Comparison of ENCODE assay signal across 1 cellular context in the genomic region with DNA sequence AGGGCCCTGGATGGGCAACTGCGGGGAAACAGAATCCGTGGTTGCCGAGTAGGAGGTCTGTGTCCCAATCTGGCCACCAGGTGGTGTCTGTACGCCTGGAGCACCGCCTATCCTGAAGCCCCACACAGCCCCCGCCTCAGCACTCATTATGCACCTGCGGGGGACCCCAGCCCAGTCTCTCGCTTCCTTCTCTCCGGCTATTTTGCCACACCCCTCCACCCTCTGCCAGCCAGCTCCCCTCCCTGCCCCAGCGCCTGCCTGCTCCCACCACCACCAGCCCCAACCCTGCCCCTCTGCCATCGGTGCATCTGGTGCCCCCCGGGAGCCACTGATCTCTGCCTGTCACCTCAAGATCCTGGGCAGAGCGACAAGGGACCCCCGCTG.
TF ChIP-seq lines count a peak whose summit lies in the region.

No MANE protein-coding gene starts in this region.

TF ChIP-seq in WTC11, 78 proteins besides CTCF, POLR2A, EP300 and RAD21 (continued from another document):
- TF ChIP-seq, protein P1, sequence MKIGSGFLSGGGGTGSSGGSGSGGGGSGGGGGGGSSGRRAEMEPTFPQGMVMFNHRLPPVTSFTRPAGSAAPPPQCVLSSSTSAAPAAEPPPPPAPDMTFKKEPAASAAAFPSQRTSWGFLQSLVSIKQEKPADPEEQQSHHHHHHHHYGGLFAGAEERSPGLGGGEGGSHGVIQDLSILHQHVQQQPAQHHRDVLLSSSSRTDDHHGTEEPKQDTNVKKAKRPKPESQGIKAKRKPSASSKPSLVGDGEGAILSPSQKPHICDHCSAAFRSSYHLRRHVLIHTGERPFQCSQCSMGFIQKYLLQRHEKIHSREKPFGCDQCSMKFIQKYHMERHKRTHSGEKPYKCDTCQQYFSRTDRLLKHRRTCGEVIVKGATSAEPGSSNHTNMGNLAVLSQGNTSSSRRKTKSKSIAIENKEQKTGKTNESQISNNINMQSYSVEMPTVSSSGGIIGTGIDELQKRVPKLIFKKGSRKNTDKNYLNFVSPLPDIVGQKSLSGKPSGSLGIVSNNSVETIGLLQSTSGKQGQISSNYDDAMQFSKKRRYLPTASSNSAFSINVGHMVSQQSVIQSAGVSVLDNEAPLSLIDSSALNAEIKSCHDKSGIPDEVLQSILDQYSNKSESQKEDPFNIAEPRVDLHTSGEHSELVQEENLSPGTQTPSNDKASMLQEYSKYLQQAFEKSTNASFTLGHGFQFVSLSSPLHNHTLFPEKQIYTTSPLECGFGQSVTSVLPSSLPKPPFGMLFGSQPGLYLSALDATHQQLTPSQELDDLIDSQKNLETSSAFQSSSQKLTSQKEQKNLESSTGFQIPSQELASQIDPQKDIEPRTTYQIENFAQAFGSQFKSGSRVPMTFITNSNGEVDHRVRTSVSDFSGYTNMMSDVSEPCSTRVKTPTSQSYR (CRISPR knock-in tag; IDR thresholded peaks at IDR 0.05), result no peak
- TF ChIP-seq ELF4 (CRISPR knock-in tag; IDR thresholded peaks at IDR 0.05; ENCODE audit: low read depth) (no peak), RORB (CRISPR knock-in tag; IDR thresholded peaks at IDR 0.05) (no peak), HMGA2 (CRISPR knock-in tag; IDR thresholded peaks at IDR 0.05) (no peak), IRF2 (CRISPR knock-in tag; IDR thresholded peaks at IDR 0.05; ENCODE audit: borderline replicate concordance, low read depth) (no peak), TEAD4 (CRISPR knock-in tag; IDR thresholded peaks at IDR 0.05) (no peak), CREM (CRISPR knock-in tag; IDR thresholded peaks at IDR 0.05) (0 out of 2 replicates have a peak, but pooled peaks have one; percentile 36)
- TF ChIP-seq, protein P2, sequence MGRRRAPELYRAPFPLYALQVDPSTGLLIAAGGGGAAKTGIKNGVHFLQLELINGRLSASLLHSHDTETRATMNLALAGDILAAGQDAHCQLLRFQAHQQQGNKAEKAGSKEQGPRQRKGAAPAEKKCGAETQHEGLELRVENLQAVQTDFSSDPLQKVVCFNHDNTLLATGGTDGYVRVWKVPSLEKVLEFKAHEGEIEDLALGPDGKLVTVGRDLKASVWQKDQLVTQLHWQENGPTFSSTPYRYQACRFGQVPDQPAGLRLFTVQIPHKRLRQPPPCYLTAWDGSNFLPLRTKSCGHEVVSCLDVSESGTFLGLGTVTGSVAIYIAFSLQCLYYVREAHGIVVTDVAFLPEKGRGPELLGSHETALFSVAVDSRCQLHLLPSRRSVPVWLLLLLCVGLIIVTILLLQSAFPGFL (CRISPR knock-in tag; IDR thresholded peaks at IDR 0.05; ENCODE audit: borderline replicate concordance), result no peak
- TF ChIP-seq, protein P3, sequence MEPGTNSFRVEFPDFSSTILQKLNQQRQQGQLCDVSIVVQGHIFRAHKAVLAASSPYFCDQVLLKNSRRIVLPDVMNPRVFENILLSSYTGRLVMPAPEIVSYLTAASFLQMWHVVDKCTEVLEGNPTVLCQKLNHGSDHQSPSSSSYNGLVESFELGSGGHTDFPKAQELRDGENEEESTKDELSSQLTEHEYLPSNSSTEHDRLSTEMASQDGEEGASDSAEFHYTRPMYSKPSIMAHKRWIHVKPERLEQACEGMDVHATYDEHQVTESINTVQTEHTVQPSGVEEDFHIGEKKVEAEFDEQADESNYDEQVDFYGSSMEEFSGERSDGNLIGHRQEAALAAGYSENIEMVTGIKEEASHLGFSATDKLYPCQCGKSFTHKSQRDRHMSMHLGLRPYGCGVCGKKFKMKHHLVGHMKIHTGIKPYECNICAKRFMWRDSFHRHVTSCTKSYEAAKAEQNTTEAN (CRISPR knock-in tag; IDR thresholded peaks at IDR 0.05), result 0 out of 2 replicates have a peak, but pooled peaks have one; percentile 30
- TF ChIP-seq, protein P4, sequence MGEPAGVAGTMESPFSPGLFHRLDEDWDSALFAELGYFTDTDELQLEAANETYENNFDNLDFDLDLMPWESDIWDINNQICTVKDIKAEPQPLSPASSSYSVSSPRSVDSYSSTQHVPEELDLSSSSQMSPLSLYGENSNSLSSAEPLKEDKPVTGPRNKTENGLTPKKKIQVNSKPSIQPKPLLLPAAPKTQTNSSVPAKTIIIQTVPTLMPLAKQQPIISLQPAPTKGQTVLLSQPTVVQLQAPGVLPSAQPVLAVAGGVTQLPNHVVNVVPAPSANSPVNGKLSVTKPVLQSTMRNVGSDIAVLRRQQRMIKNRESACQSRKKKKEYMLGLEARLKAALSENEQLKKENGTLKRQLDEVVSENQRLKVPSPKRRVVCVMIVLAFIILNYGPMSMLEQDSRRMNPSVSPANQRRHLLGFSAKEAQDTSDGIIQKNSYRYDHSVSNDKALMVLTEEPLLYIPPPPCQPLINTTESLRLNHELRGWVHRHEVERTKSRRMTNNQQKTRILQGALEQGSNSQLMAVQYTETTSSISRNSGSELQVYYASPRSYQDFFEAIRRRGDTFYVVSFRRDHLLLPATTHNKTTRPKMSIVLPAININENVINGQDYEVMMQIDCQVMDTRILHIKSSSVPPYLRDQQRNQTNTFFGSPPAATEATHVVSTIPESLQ (CRISPR knock-in tag; IDR thresholded peaks at IDR 0.05), result no peak
TF ChIP-seq in WTC11: peak in this region for 4.
